In genomic region chr9:121634800-121635261, GRCh38 we compare ENCODE assay signal across 8 cellular contexts. TPM values are rescaled to one million over a fixed set of nuclear protein-coding genes. Genes with fewer than 3 reads are reported as not detected.
DNase-seq lines count a peak whose midpoint lies in the region; TF ChIP-seq lines count a peak whose summit lies in the region.

No MANE protein-coding gene starts in this region.

- peaks cover 20% of the 10 kb centered on the region for H3K4me1 Mint-ChIP-seq in endothelial cell (ENCODE audit: unreplicated experiment)

- no peaks in the 10 kb centered on the region for H3K9me3 ChIP-seq in neuronal stem cell (replicated peaks in 1 of 2; ENCODE audit: control insufficient read depth in 2 of 2, insufficient read depth in 1 of 2, low read depth in 1 of 2, low read length in 2 of 2)

- H2AK5ac ChIP-seq in neuronal stem cell (ENCODE audit: low read depth, low read length): peak overlapping the region; percentile 56

- no CpG with 5 or more reads among the region's 12 CpGs for WGBS in neuronal stem cell (ENCODE audit: extremely low coverage in 2 of 2, insufficient read length in 2 of 2, insufficient replicate concordance in 1 of 2), 2 donors

- H3K4me3 Mint-ChIP-seq in endothelial cell (ENCODE audit: unreplicated experiment): no peak overlapping the region

- H3K14ac ChIP-seq in neuronal stem cell (ENCODE audit: low read length): peak overlapping the region; percentile 86

- H4K91ac ChIP-seq in neuronal stem cell (ENCODE audit: low read depth, low read length, poor library complexity): no peak overlapping the region

- H3K27me3 ChIP-seq in neuronal stem cell (ENCODE audit: control insufficient read depth in 3 of 3, insufficient read depth in 3 of 3, low read depth in 1 of 3, low read length in 3 of 3): peaks cover 0 to 9% (median 0%) of the 10 kb centered on the region in 3 experiments

- H3K4ac ChIP-seq in neuronal stem cell (ENCODE audit: low read length): no peak overlapping the region

- H3K18ac ChIP-seq in neuronal stem cell (ENCODE audit: low read length): peak overlapping the region; percentile 94

- H3K36me3 Mint-ChIP-seq in endothelial cell (ENCODE audit: low read depth, unreplicated experiment): no peaks in the 10 kb centered on the region

- H3K36me3 ChIP-seq in neuronal stem cell (replicated peaks in 1 of 2; ENCODE audit: control insufficient read depth in 2 of 2, insufficient read depth in 2 of 2, low read length in 2 of 2): no peaks in the 10 kb centered on the region

- no peak overlapping the region for H3K27ac ChIP-seq in neuronal stem cell (replicated peaks; ENCODE audit: low read length)

- H3K27ac Mint-ChIP-seq in endothelial cell (ENCODE audit: unreplicated experiment): peak overlapping the region; percentile 85

- no peak overlapping the region for H2BK120ac ChIP-seq in neuronal stem cell (ENCODE audit: low read depth, low read length)

- peak overlapping the region; percentile 86 for H3K23ac ChIP-seq in neuronal stem cell (ENCODE audit: low read depth, low read length, poor library complexity)

- no peak overlapping the region for H3K4me2 ChIP-seq in neuronal stem cell (ENCODE audit: insufficient read depth, low read length, poor library complexity, severe bottlenecking)

- no peak overlapping the region for H4K8ac ChIP-seq in neuronal stem cell (ENCODE audit: low read depth, low read length)

- H3K9me3 Mint-ChIP-seq in endothelial cell (ENCODE audit: unreplicated experiment): no peaks in the 10 kb centered on the region

- H3K27me3 Mint-ChIP-seq in endothelial cell (ENCODE audit: unreplicated experiment): peaks cover 9% of the 10 kb centered on the region

- H2BK15ac ChIP-seq in neuronal stem cell (ENCODE audit: low read length): no peak overlapping the region

- H2BK5ac ChIP-seq in neuronal stem cell (ENCODE audit: low read length): no peak overlapping the region

- peaks cover 31 to 44% of the 10 kb centered on the region in 2 donors for H3K4me1 ChIP-seq in neuronal stem cell (ENCODE audit: control insufficient read depth in 2 of 2, insufficient read depth in 1 of 2, low read depth in 1 of 2, low read length in 2 of 2)

- H2BK12ac ChIP-seq in neuronal stem cell (ENCODE audit: low read length): no peak overlapping the region

- DNase-seq in ELR (ENCODE audit: low read depth) (peak; percentile 51), NCI-H69 (lab: John Stamatoyannopoulos, UW) (peak; percentile 54), endothelial cell (ENCODE audit: low spot score) (peak; percentile 73), neuronal stem cell (ENCODE audit: low spot score) (peak; percentile 58), DMS153 treated with DMSO at 0.1 percent for 48 hours (lab: John Stamatoyannopoulos, UW; ENCODE audit: unreplicated experiment) (no peak), COR-L47 (lab: John Stamatoyannopoulos, UW) (no peak)
- DNase-seq in stimulated activated CD4-positive, alpha-beta T cell treated with anti-CD3 and anti-CD28 coated beads, Interleukin-4, amount 100 ng/mL, for 4 hours: no peak
- no peak for DNase-seq in stimulated activated CD4-positive, alpha-beta T cell treated with anti-CD3 and anti-CD28 coated beads, Interleukin-1b, Interleukin-23, amount 100 ng/mL, for 48 hours

- peak overlapping the region in 1 of 2 donors; percentile 18 for H3K4me3 ChIP-seq in neuronal stem cell (ENCODE audit: low read length in 2 of 2)

- H3K79me1 ChIP-seq in neuronal stem cell (ENCODE audit: low read depth, low read length): peaks cover 4% of the 10 kb centered on the region

- peak overlapping the region; percentile 63 for H3K9ac ChIP-seq in neuronal stem cell (ENCODE audit: low read depth, low read length, poor library complexity)

- no peak overlapping the region for H2AFZ ChIP-seq in neuronal stem cell (ENCODE audit: low read length)

- peak; percentile 39 for TF ChIP-seq CTCF in endothelial cell (IDR thresholded peaks at IDR 0.05; ENCODE audit: unreplicated experiment)

RNA-seq across cellular contexts. Expression of gene DAB2IP, which starts 16.6 kb away (rescaled TPM):
- total RNA-seq in endothelial cell (ENCODE audit: unreplicated experiment): 104 TPM
- 28.9 TPM for polyA plus RNA-seq in neuronal stem cell (2013, experiment 1 of 2)
- polyA plus RNA-seq in neuronal stem cell (2013, experiment 2 of 2): 29.1 TPM

Comparison
In these comparisons a context has a peak if more than half of its experiments do, and no peak if none do; other contexts are left out.
1. DNase-seq: peak in ELR (single experiment), NCI-H69 (single experiment), endothelial cell (single experiment) and neuronal stem cell (single experiment); none in DMS153 treated with DMSO at 0.1 percent for 48 hours (single experiment), stimulated activated CD4-positive, alpha-beta T cell treated with anti-CD3 and anti-CD28 coated beads, Interleukin-4, amount 100 ng/mL, for 4 hours (0 of 2), COR-L47 (single experiment) and stimulated activated CD4-positive, alpha-beta T cell treated with anti-CD3 and anti-CD28 coated beads, Interleukin-1b, Interleukin-23, amount 100 ng/mL, for 48 hours (single experiment).